Comparison of ENCODE assay signal across 24 cellular contexts in the genomic region with DNA sequence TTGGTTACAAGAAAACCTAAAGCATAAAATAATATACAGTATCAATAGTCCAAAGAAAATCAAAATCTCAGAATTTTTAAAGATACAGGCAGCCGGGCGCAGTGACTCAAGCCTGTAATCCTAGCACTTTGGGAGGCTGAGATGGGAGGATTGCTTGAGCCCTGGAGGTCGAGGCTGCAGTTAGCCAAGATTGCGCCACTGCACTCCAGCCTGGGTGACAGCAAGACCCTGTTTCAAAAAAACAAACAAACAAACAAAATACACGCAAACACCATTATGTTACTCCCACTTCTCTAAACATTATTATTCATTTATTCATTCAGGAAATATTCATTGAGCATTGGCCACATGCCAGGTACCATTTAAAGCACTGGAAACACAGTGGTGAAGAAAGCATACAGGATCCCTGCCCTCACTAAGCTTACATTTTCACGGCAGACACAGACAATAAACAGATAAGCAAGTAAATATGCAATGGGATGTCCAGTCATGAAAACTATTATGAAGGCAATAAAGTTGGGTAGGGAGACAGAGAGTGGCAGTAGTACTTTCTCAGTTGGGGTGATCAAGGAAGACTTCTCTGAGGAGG. TPM values are rescaled to one million over a fixed set of nuclear protein-coding genes. Genes with fewer than 3 reads are reported as not detected.
DNase-seq lines count a peak whose midpoint lies in the region; ATAC-seq, FAIRE-seq and TF ChIP-seq lines count a peak whose summit lies in the region.
"Had no signal": no experiment of that assay in that cellular context is flagged by ENCODE, and none has a peak within 500 bp of the region (broad histone marks: within the 10 kb centered on the region; RNA-seq: fewer than 3 reads in every experiment).

No MANE protein-coding gene starts in this region.

- H2AFZ ChIP-seq in H1 (ENCODE audit: low read length): 0 out of 2 replicates have a peak overlapping the region, but pooled peaks have one; percentile 57

- H2BK5ac ChIP-seq in H1 (ENCODE audit: low read depth, low read length): no peak overlapping the region

- peaks cover 29% of the 10 kb centered on the region for H3K4me1 ChIP-seq in CD4-positive, CD25-positive, alpha-beta regulatory T cell (ENCODE audit: control insufficient read depth, insufficient read depth, low read length, poor library complexity, severe bottlenecking)
- H3K4me1 ChIP-seq in Panc1 (ENCODE audit: control insufficient read depth, insufficient read depth, low read length) (peaks cover 26% of the 10 kb centered on the region), H1 (replicated peaks in 1 of 4; ENCODE audit: control insufficient read depth in 3 of 4, insufficient read depth in 4 of 4, low read length in 3 of 4) (no peaks in the 10 kb centered on the region)
- H3K4me1 ChIP-seq: HAP-1, stomach had no signal

- H2BK15ac ChIP-seq in H1 (ENCODE audit: low read length): no peak overlapping the region

- no peak for TF ChIP-seq POLR2A in H1 (IDR thresholded peaks at IDR 0.05; ENCODE audit: control extremely low read depth in 1 of 2, low read depth in 2 of 2, low read length in 2 of 2)

- H3K9me3 ChIP-seq in CD4-positive, CD25-positive, alpha-beta regulatory T cell (ENCODE audit: control insufficient read depth in 2 of 2, low read length in 2 of 2): no peaks in the 10 kb centered on the region
- H3K9me3 ChIP-seq in Panc1 (ENCODE audit: control insufficient read depth, insufficient read depth, low read depth, low read length) (no peaks in the 10 kb centered on the region), H1 (ENCODE audit: insufficient read depth in 2 of 2, low read depth in 1 of 2, low read length in 1 of 2) (no peaks in the 10 kb centered on the region), MG63 (no peaks in the 10 kb centered on the region)
- H3K9me3 ChIP-seq: HAP-1, stomach had no signal

- no peak overlapping the region for H3K27ac ChIP-seq in CD4-positive, CD25-positive, alpha-beta regulatory T cell (ENCODE audit: insufficient read depth, low read length, poor library complexity, severe bottlenecking)
- H3K27ac ChIP-seq in Panc1 (ENCODE audit: low read length) (peak overlapping the region; percentile 32), H1 (ENCODE audit: low read depth, low read length) (no peak overlapping the region)
- H3K27ac ChIP-seq: stomach had no signal

- no peaks in the 10 kb centered on the region for H3K36me3 ChIP-seq in CD4-positive, CD25-positive, alpha-beta regulatory T cell (ENCODE audit: control insufficient read depth, insufficient read depth, low read length)
- no peaks in the 10 kb centered on the region for H3K36me3 ChIP-seq in Panc1 (ENCODE audit: control insufficient read depth, insufficient read depth, low read length)
- no peaks in the 10 kb centered on the region for H3K36me3 ChIP-seq in H1 (ENCODE audit: control insufficient read depth in 2 of 4, insufficient read depth in 4 of 4, low read length in 3 of 4)
- no peaks in the 10 kb centered on the region for H3K36me3 ChIP-seq in MG63
- H3K36me3 ChIP-seq: HAP-1, stomach had no signal

- H3K9me3 Mint-ChIP-seq in activated CD4-positive, alpha-beta T cell treated with anti-CD3 and anti-CD28 coated beads, Interleukin-2, amount 10 ng/mL, durations not matched to agents 24 days and 14 days: peaks cover 6% of the 10 kb centered on the region
- H3K9me3 Mint-ChIP-seq in CD4-positive, CD25-positive, alpha-beta regulatory T cell: peaks cover 0 to 2% (median 0%) of the 10 kb centered on the region in 7 donors

- TF ChIP-seq EP300 in H1 (IDR thresholded peaks at IDR 0.05; ENCODE audit: borderline replicate concordance in 1 of 2, low read depth in 2 of 2, low read length in 2 of 2): no peak

- H3K9ac ChIP-seq in H1 (replicated peaks in 1 of 4; ENCODE audit: extremely low read depth in 1 of 4, low read depth in 3 of 4, low read length in 3 of 4): no peak overlapping the region

- 94 to 100% methylated on average over 1 to 6 of the region's 6 CpGs for WGBS in H1 (ENCODE audit: extremely low coverage in 1 of 2, insufficient coverage in 1 of 2, insufficient read length in 1 of 2, insufficient replicate concordance in 2 of 2, low coverage in 1 of 2, low lambda C conversion rate in 2 of 2, missing lambda C conversion rate in 1 of 2), 2 experiments

- no peak overlapping the region for H4K5ac ChIP-seq in H1 (ENCODE audit: insufficient read length, low read depth, low read length)

- ATAC-seq in CD4-positive, CD25-positive, alpha-beta regulatory T cell (ENCODE audit: low read depth in 2 of 2): no peak
- ATAC-seq in Panc1: no peak
- ATAC-seq in Right ventricle myocardium inferior: no peak
- ATAC-seq: activated CD4-positive, CD25-positive, alpha-beta regulatory T cell treated with anti-CD3 and anti-CD28 coated beads, Interleukin-2, amount 50 U/mL, for 24 hours; activated CD8-positive, alpha-beta memory T cell treated with anti-CD3 and anti-CD28 coated beads, Interleukin-2, amount 10 ng/mL, durations not matched to agents 7 days and 5 days had no signal

- FAIRE-seq in H1 (lab: Jason Lieb, UNC): no peak
- FAIRE-seq: RCC 7860, small intestine had no signal

- H2AK5ac ChIP-seq in H1 (ENCODE audit: low read depth, low read length): no peak overlapping the region

- no peak overlapping the region for H3K23ac ChIP-seq in H1 (ENCODE audit: insufficient read length)

- no peaks in the 10 kb centered on the region for H3K79me2 ChIP-seq in H1 (ENCODE audit: control insufficient read depth in 1 of 2, insufficient read depth in 2 of 2, low read length in 2 of 2)

- H3K79me1 ChIP-seq in H1 (ENCODE audit: low read depth, low read length): no peaks in the 10 kb centered on the region

- no peaks in the 10 kb centered on the region for H3K23me2 ChIP-seq in H1 (ENCODE audit: low read depth, low read length)

- CTCF ChIA-PET in Panc1 (lab: Charles Lee) (interaction anchor here (0.5 kb wide), 1 partner anchor 151 kb away, joined by 5 read pairs; no protein-coding TSS in a partner anchor), H1 (lab: Charles Lee; ENCODE audit: partially characterized antibody) (interaction anchor here (0.5 to 1.9 kb wide), 2 partner anchors 30 to 972 kb away, joined by 3 read pairs; no protein-coding TSS in a partner anchor)

- no peak overlapping the region for H3K14ac ChIP-seq in H1 (ENCODE audit: insufficient read length)

- H3K27ac Mint-ChIP-seq in activated CD4-positive, alpha-beta T cell treated with anti-CD3 and anti-CD28 coated beads, Interleukin-2, amount 10 ng/mL, durations not matched to agents 24 days and 14 days: peak overlapping the region; percentile 88
- H3K27ac Mint-ChIP-seq in CD4-positive, CD25-positive, alpha-beta regulatory T cell: peak overlapping the region; percentile 12 to 80 (median 67)
- H3K27ac Mint-ChIP-seq: activated CD8-positive, alpha-beta memory T cell treated with anti-CD3 and anti-CD28 coated beads, Interleukin-2, amount 10 ng/mL, durations not matched to agents 7 days and 5 days had no signal

- no TSS peak for BruUV-seq in Panc1 (replicated peaks; lab: Mats Ljungman, UMichigan)

- TF ChIP-seq RAD21 in H1 (IDR thresholded peaks at IDR 0.05 in 1 of 2, conservative IDR thresholded peaks at IDR 0.05 in 1 of 2; ENCODE audit: low read depth in 2 of 2, low read length in 2 of 2): no peak

- no peaks in the 10 kb centered on the region for H3K27me3 Mint-ChIP-seq in activated CD4-positive, alpha-beta T cell treated with anti-CD3 and anti-CD28 coated beads, Interleukin-2, amount 10 ng/mL, durations not matched to agents 24 days and 14 days
- H3K27me3 Mint-ChIP-seq in CD4-positive, CD25-positive, alpha-beta regulatory T cell: no peaks in the 10 kb centered on the region
- H3K27me3 Mint-ChIP-seq: activated CD8-positive, alpha-beta memory T cell treated with anti-CD3 and anti-CD28 coated beads, Interleukin-2, amount 10 ng/mL, durations not matched to agents 7 days and 5 days had no signal

- H3K18ac ChIP-seq in H1 (ENCODE audit: extremely low read depth, low read length): no peak overlapping the region

- in situ Hi-C loops in Panc1 (cut with HindIII; ENCODE audit: low pct_unique_long_range_greater_than_20kb, low sequenced_read_pairs): no loop called here

- no peaks in the 10 kb centered on the region for H4K20me1 ChIP-seq in H1 (replicated peaks in 1 of 2; ENCODE audit: control insufficient read depth in 1 of 2, insufficient read depth in 2 of 2, low read length in 2 of 2)

- H3K4me3 Mint-ChIP-seq in activated CD4-positive, alpha-beta T cell treated with anti-CD3 and anti-CD28 coated beads, Interleukin-2, amount 10 ng/mL, durations not matched to agents 24 days and 14 days: peak overlapping the region; percentile 76
- peak overlapping the region in 1 of 4 donors; percentile 45 for H3K4me3 Mint-ChIP-seq in CD4-positive, CD25-positive, alpha-beta regulatory T cell
- H3K4me3 Mint-ChIP-seq: activated CD8-positive, alpha-beta memory T cell treated with anti-CD3 and anti-CD28 coated beads, Interleukin-2, amount 10 ng/mL, durations not matched to agents 7 days and 5 days had no signal

- no peaks in the 10 kb centered on the region for H3K27me3 ChIP-seq in CD4-positive, CD25-positive, alpha-beta regulatory T cell (ENCODE audit: control insufficient read depth, insufficient read depth, low read length)
- H3K27me3 ChIP-seq in Panc1 (ENCODE audit: control insufficient read depth, insufficient read depth, low read length) (no peaks in the 10 kb centered on the region), H1 (replicated peaks in 1 of 4; ENCODE audit: control insufficient read depth in 3 of 4, extremely low read depth in 1 of 4, insufficient read depth in 3 of 4, low read length in 3 of 4) (no peaks in the 10 kb centered on the region), MG63 (no peaks in the 10 kb centered on the region)
- H3K27me3 ChIP-seq: stomach had no signal

- TF ChIP-seq CTCF in Panc1 (IDR thresholded peaks at IDR 0.05) (no peak), H1 (IDR thresholded peaks at IDR 0.05; ENCODE audit: control extremely low read depth in 1 of 3, insufficient read depth in 1 of 3, low read depth in 1 of 3, low read length in 3 of 3) (no peak)

- DNase-seq in activated CD4-positive, alpha-beta T cell treated with anti-CD3 and anti-CD28 coated beads, Interleukin-2, amount 10 ng/mL, durations not matched to agents 24 days and 14 days: no peak
- DNase-seq in activated CD4-positive, alpha-beta T cell treated with anti-CD3 and anti-CD28 coated beads, Interleukin-2, amount 50 U/mL, for 48 hours: no peak
- no peak for DNase-seq in CD4-positive, CD25-positive, alpha-beta regulatory T cell
- DNase-seq in Panc1 (ENCODE audit: low read depth, low spot score) (no peak), H1 (ENCODE audit: low read depth in 1 of 2, low spot score in 2 of 2) (no peak), Right ventricle myocardium inferior (ENCODE audit: missing footprints) (no peak), MG63 (no peak)
- no peak for DNase-seq in stimulated activated naive CD4-positive, alpha-beta T cell treated with Interleukin-2 at 50 U/mL for 16 hours (lab: John Stamatoyannopoulos, UW)
- DNase-seq: activated CD8-positive, alpha-beta memory T cell treated with anti-CD3 and anti-CD28 coated beads, Interleukin-2, amount 10 ng/mL, durations not matched to agents 7 days and 5 days; activated gamma-delta T cell treated with Interleukin-2 at 50 U/mL for 16 hours; head of caudate nucleus; NCI-H1436 treated with DMSO at 0.1 percent for 48 hours; NCI-H524; small intestine; stimulated activated CD4-positive, alpha-beta T cell treated with anti-CD3 and anti-CD28 coated beads, Interleukin-2, amount 100 ng/mL, for 24 hours; stomach; T1000; trophoblast cell had no signal

- H3K4ac ChIP-seq in H1 (replicated peaks; ENCODE audit: insufficient read length, low read depth, low read length): no peak overlapping the region

- no peak overlapping the region for H3K56ac ChIP-seq in H1 (replicated peaks; ENCODE audit: insufficient read length, low read depth, low read length)

- no peak overlapping the region for H4K91ac ChIP-seq in H1 (replicated peaks; ENCODE audit: insufficient read length, low read length)

- H2BK20ac ChIP-seq in H1 (ENCODE audit: low read length): no peak overlapping the region

- H4K8ac ChIP-seq in H1 (ENCODE audit: extremely low read depth, insufficient read depth, low read length): no peak overlapping the region

- H2BK120ac ChIP-seq in H1 (replicated peaks; ENCODE audit: low read depth, low read length): no peak overlapping the region

- peaks cover 39% of the 10 kb centered on the region for H3K4me1 Mint-ChIP-seq in activated CD4-positive, alpha-beta T cell treated with anti-CD3 and anti-CD28 coated beads, Interleukin-2, amount 10 ng/mL, durations not matched to agents 24 days and 14 days
- H3K4me1 Mint-ChIP-seq in CD4-positive, CD25-positive, alpha-beta regulatory T cell: peaks cover 15 to 53% (median 39%) of the 10 kb centered on the region in 4 donors

- POLR2A ChIA-PET in Panc1 (lab: Charles Lee): interaction anchor here (0.6 kb wide), 1 partner anchor 108 kb away, joined by 3 read pairs; no protein-coding TSS in a partner anchor
- POLR2A ChIA-PET in H1 (lab: Charles Lee; ENCODE audit: partially characterized antibody): no interaction called here

- H3K4me2 ChIP-seq in H1 (ENCODE audit: insufficient read depth in 1 of 2, low read depth in 2 of 2, low read length in 2 of 2): no peak overlapping the region

- no peak overlapping the region for H3K4me3 ChIP-seq in CD4-positive, CD25-positive, alpha-beta regulatory T cell (ENCODE audit: low read depth, low read length)
- H3K4me3 ChIP-seq in Panc1 (ENCODE audit: low read depth in 2 of 2, low read length in 2 of 2) (no peak overlapping the region), H1 (ENCODE audit: extremely low read depth in 1 of 4, insufficient read depth in 2 of 4, low read depth in 3 of 4, low read length in 4 of 4) (no peak overlapping the region), MG63 (no peak overlapping the region)
- H3K4me3 ChIP-seq: HAP-1, stomach had no signal

- no peak overlapping the region for H2BK12ac ChIP-seq in H1 (ENCODE audit: low read depth, low read length)

- intact Hi-C loops in activated CD4-positive, alpha-beta T cell treated with anti-CD3 and anti-CD28 coated beads, Interleukin-2, amount 10 ng/mL, durations not matched to agents 24 days and 14 days (cut with micrococcal nuclease): no loop called here
- intact Hi-C loops in Panc1 (cut with micrococcal nuclease; ENCODE audit: unreplicated experiment): no loop called here
- intact Hi-C loops in Right ventricle myocardium inferior (cut with DNase I): no loop called here

- H3K36me3 Mint-ChIP-seq in activated CD4-positive, alpha-beta T cell treated with anti-CD3 and anti-CD28 coated beads, Interleukin-2, amount 10 ng/mL, durations not matched to agents 24 days and 14 days (ENCODE audit: low read depth): peaks cover 59% of the 10 kb centered on the region
- peaks cover 15% of the 10 kb centered on the region for H3K36me3 Mint-ChIP-seq in CD4-positive, CD25-positive, alpha-beta regulatory T cell

RNA-seq across cellular contexts. Expression of gene BCL2A1, which starts 6.7 kb away (rescaled TPM):
- 110 and 111 TPM in 2 replicates for total RNA-seq in activated CD4-positive, alpha-beta T cell treated with anti-CD3 and anti-CD28 coated beads, Interleukin-2, amount 10 ng/mL, durations not matched to agents 24 days and 14 days
- 12.9 TPM for total RNA-seq in CD4-positive, CD25-positive, alpha-beta regulatory T cell
- polyA plus RNA-seq in CD4-positive, CD25-positive, alpha-beta regulatory T cell: 10 to 100 TPM; 12.3 to 25.4 (median 19.7) TPM
- total RNA-seq in Panc1 (2021; ENCODE audit: unreplicated experiment): 4.7 TPM
- polyA plus RNA-seq in Panc1 (2012; ENCODE audit: insufficient read length): 0.52 TPM
- total RNA-seq in H1 (2021; fragmentation: NEBNext Ultra II Directional; extraction: Animal tissue kit (Norgen Biotek cat#: 25700)): not detected in 2 replicates
- polyA plus RNA-seq in H1 (2011; rRNA removed): not detected in 2 replicates
- polyA plus RNA-seq in H1 (2011; cell fraction: cytosol; rRNA removed): not detected
- not detected for polyA plus RNA-seq in H1 (2011; cell fraction: nucleus; rRNA removed)
- polyA plus RNA-seq in H1 (2012, experiment 1 of 2): not detected in 4 replicates
- polyA plus RNA-seq in H1 (2012, experiment 2 of 2): not detected
- polyA plus RNA-seq in H1 (2013, experiment 1 of 2): not detected
- not detected for polyA plus RNA-seq in H1 (2013, experiment 2 of 2)
- not detected in 2 replicates for polyA minus RNA-seq in H1 (2011; rRNA and poly(A)+ RNA removed)
- not detected for polyA minus RNA-seq in H1 (2011; cell fraction: cytosol; rRNA and poly(A)+ RNA removed)
- not detected for polyA minus RNA-seq in H1 (2011; cell fraction: nucleus; rRNA and poly(A)+ RNA removed)
- 0.92 TPM for total RNA-seq in Right ventricle myocardium inferior
- 6.0 TPM in 1 of 2 replicates, not detected in the other for total RNA-seq in MG63 (2014; rRNA removed; shearing (Covaris generic); ENCODE audit: low replicate concordance)
- total RNA-seq: A673, lung microvascular endothelial cell had no signal
- polyA plus RNA-seq: BJ had no signal
